ENCODE assay signal across 8 cellular contexts in genomic region chr15:74402873-74403589, GRCh38. TPM values are rescaled to one million over a fixed set of nuclear protein-coding genes. Genes with fewer than 3 reads are reported as not detected.
A peak's percentile ranks its signal among the peaks of the same experiment; 100 is the strongest.
DNase-seq lines count a peak whose midpoint lies in the region; ATAC-seq, FAIRE-seq and TF ChIP-seq lines count a peak whose summit lies in the region.

No MANE protein-coding gene starts in this region.

- H3K27ac Mint-ChIP-seq in activated CD8-positive, alpha-beta T cell treated with anti-CD3 and anti-CD28 coated beads for 36 hours = peak overlapping the region; percentile 84

- H3K36me3 Mint-ChIP-seq in activated CD8-positive, alpha-beta T cell treated with anti-CD3 and anti-CD28 coated beads for 36 hours (ENCODE audit: low read depth) = peaks cover 6% of the 10 kb centered on the region

- intact Hi-C loops in activated CD8-positive, alpha-beta T cell treated with anti-CD3 and anti-CD28 coated beads for 36 hours (cut with micrococcal nuclease) = loop anchor here (2.0 to 5.0 kb wide), 3 partner anchors 18 to 384 kb away; partner anchors contain the start of gene ARID3B
- intact Hi-C loops in upper lobe of right lung (cut with DNase I) = no loop called here

- no peaks in the 10 kb centered on the region for H3K36me3 ChIP-seq in upper lobe of right lung

- peaks cover 82% of the 10 kb centered on the region for H3K4me1 Mint-ChIP-seq in activated CD8-positive, alpha-beta T cell treated with anti-CD3 and anti-CD28 coated beads for 36 hours (ENCODE audit: low read depth)

- TF ChIP-seq CTCF in activated CD8-positive, alpha-beta T cell treated with anti-CD3 and anti-CD28 coated beads for 36 hours (IDR thresholded peaks at IDR 0.05) = no peak
- TF ChIP-seq CTCF in upper lobe of right lung (IDR thresholded peaks at IDR 0.05) = no peak

- DNase-seq in activated CD8-positive, alpha-beta T cell treated with anti-CD3 and anti-CD28 coated beads for 36 hours = peak; percentile 96
- DNase-seq in lung microvascular endothelial cell (ENCODE audit: low read depth in 2 of 2) = peak; percentile 12 to 34
- no peak for DNase-seq in upper lobe of right lung
- no peak for DNase-seq in urothelium cell line (ENCODE audit: low spot score)

- peak overlapping the region; percentile 63 for H3K4me3 Mint-ChIP-seq in activated CD8-positive, alpha-beta T cell treated with anti-CD3 and anti-CD28 coated beads for 36 hours

- no peaks in the 10 kb centered on the region for H3K27me3 Mint-ChIP-seq in activated CD8-positive, alpha-beta T cell treated with anti-CD3 and anti-CD28 coated beads for 36 hours

- POLR2A ChIA-PET in activated CD8-positive, alpha-beta T cell treated with anti-CD3 and anti-CD28 coated beads for 36 hours (lab: Charles Lee) = interaction anchor here (0.8 to 7.9 kb wide), 18 partner anchors 8 to 142 kb away, joined by 3 to 141 read pairs (median 4); partner anchors contain the start of genes SEMA7A and UBL7

- no peak overlapping the region for H3K4me3 ChIP-seq in upper lobe of right lung

- peak overlapping the region; percentile 26 for H3K27ac ChIP-seq in upper lobe of right lung

- CTCF ChIA-PET in activated CD8-positive, alpha-beta T cell treated with anti-CD3 and anti-CD28 coated beads for 36 hours (lab: Charles Lee) = interaction anchor here (0.6 to 5.3 kb wide), 16 partner anchors 8 to 367 kb away, joined by 3 to 35 read pairs (median 5); partner anchors contain the start of gene UBL7

- no peaks in the 10 kb centered on the region for H3K9me3 ChIP-seq in upper lobe of right lung

- peak; percentile 33 for ATAC-seq in GM18867 (IDR thresholded peaks at IDR 0.05; ENCODE audit: unreplicated experiment)
- peak; percentile 38 for ATAC-seq in HG03354 (IDR thresholded peaks at IDR 0.05; ENCODE audit: poor library complexity, severe bottlenecking, unreplicated experiment)
- ATAC-seq in activated CD8-positive, alpha-beta T cell treated with anti-CD3 and anti-CD28 coated beads for 36 hours = peak; percentile 67
- peak; percentile 38 for ATAC-seq in upper lobe of right lung
- no peak for ATAC-seq in GM18519 (IDR thresholded peaks at IDR 0.05; ENCODE audit: low FRiP score, unreplicated experiment)
- ATAC-seq in GM21360 (IDR thresholded peaks at IDR 0.05; ENCODE audit: unreplicated experiment) = no peak

- H3K4me1 ChIP-seq in upper lobe of right lung = peaks cover 14% of the 10 kb centered on the region

- H3K9me3 Mint-ChIP-seq in activated CD8-positive, alpha-beta T cell treated with anti-CD3 and anti-CD28 coated beads for 36 hours = no peaks in the 10 kb centered on the region

- no peak for FAIRE-seq in urothelium cell line (lab: Jason Lieb, UNC)

- H3K27me3 ChIP-seq in upper lobe of right lung = no peaks in the 10 kb centered on the region

RNA-seq across cellular contexts. Expression of gene SEMA7A, which starts 30.7 kb away (rescaled TPM):
- total RNA-seq in activated CD8-positive, alpha-beta T cell treated with anti-CD3 and anti-CD28 coated beads for 36 hours = 10 to 100 TPM; 62.4 TPM
- total RNA-seq in lung microvascular endothelial cell (0.65 and 0.79 TPM in 2 replicates), upper lobe of right lung (5.4 TPM)

RNA-seq across cellular contexts. Expression of gene CYP11A1, which starts 35.6 kb away (rescaled TPM):
- total RNA-seq in activated CD8-positive, alpha-beta T cell treated with anti-CD3 and anti-CD28 coated beads for 36 hours = under 1 TPM; 0.29 to 0.31 TPM
- total RNA-seq in lung microvascular endothelial cell = not detected in 2 replicates
- total RNA-seq in upper lobe of right lung = 1.1 TPM

RNA-seq across cellular contexts. Expression of gene UBL7, which starts 57.9 kb away (rescaled TPM):
- 10 to 100 TPM; 48.8 to 53.3 TPM for total RNA-seq in activated CD8-positive, alpha-beta T cell treated with anti-CD3 and anti-CD28 coated beads for 36 hours
- total RNA-seq in lung microvascular endothelial cell = 21.4 and 27.4 TPM in 2 replicates
- 40.8 TPM for total RNA-seq in upper lobe of right lung

Comparison
In these comparisons a context has a peak if more than half of its experiments do, and no peak if none do; other contexts are left out.
1. ATAC-seq: peak in GM18867 (single experiment), HG03354 (single experiment), activated CD8-positive, alpha-beta T cell treated with anti-CD3 and anti-CD28 coated beads for 36 hours (single experiment) and upper lobe of right lung (single experiment); none in GM18519 (single experiment) and GM21360 (single experiment).
2. DNase-seq: peak in activated CD8-positive, alpha-beta T cell treated with anti-CD3 and anti-CD28 coated beads for 36 hours (single experiment) and lung microvascular endothelial cell (2 of 2); none in upper lobe of right lung (single experiment) and urothelium cell line (single experiment).